Comparison of ENCODE assay signal across 14 cellular contexts in genomic region chr20:7291946-7292345, GRCh38.
"Had no signal": no experiment of that assay in that cellular context is flagged by ENCODE, and none has a peak within 500 bp of the region (broad histone marks: within the 10 kb centered on the region; RNA-seq: fewer than 3 reads in every experiment).

No MANE protein-coding gene starts in this region.

- H3K4me3 ChIP-seq: heart right ventricle, left ventricle myocardium inferior, lung, prostate gland, skin epidermis, suprapubic skin, thyroid gland had no signal

- DNase-seq: effector memory CD4-positive, alpha-beta T cell; heart right ventricle; left ventricle myocardium inferior; naive B cell; occipital lobe; retina; stimulated activated CD4-positive, alpha-beta T cell treated with anti-CD3 and anti-CD28 coated beads, Interleukin-2, amount 100 ng/mL, for 48 hours; stimulated activated naive CD4-positive, alpha-beta T cell treated with Interleukin-2 at 50 U/mL for 16 hours; thyroid gland had no signal

- H3K4me1 ChIP-seq: heart right ventricle, left ventricle myocardium inferior, parathyroid adenoma, prostate gland, suprapubic skin, thyroid gland had no signal

- H3K27ac ChIP-seq: heart right ventricle, left ventricle myocardium inferior, parathyroid adenoma, prostate gland, skin epidermis, suprapubic skin, thyroid gland had no signal

- H3K36me3 ChIP-seq: heart right ventricle, left ventricle myocardium inferior, prostate gland, suprapubic skin, thyroid gland had no signal

- H3K9me3 ChIP-seq: heart right ventricle, left ventricle myocardium inferior, prostate gland, suprapubic skin, thyroid gland had no signal

- H3K27me3 ChIP-seq: suprapubic skin, thyroid gland had no signal
